Comparison of ENCODE assay signal across 7 cellular contexts in genomic region chr1:153750026-153750995, GRCh38. TPM values are rescaled to one million over a fixed set of nuclear protein-coding genes. Genes with fewer than 3 reads are reported as not detected.
DNase-seq lines count a peak whose midpoint lies in the region; ATAC-seq and TF ChIP-seq lines count a peak whose summit lies in the region.

No MANE protein-coding gene starts in this region.

- H3K9me3 ChIP-seq in lower lobe of right lung (no peaks in the 10 kb centered on the region), transverse colon (no peaks in the 10 kb centered on the region)

- H3K27ac ChIP-seq in lower lobe of right lung (peak overlapping the region; percentile 74), transverse colon (peak overlapping the region in 3 of 4 donors; percentile 15 to 50 (median 36))

- ATAC-seq in lower lobe of right lung: peak; percentile 85 to 87
- no peak for ATAC-seq in HG03139 (IDR thresholded peaks at IDR 0.05; ENCODE audit: unreplicated experiment)

- no peak for TF ChIP-seq EP300 in transverse colon (IDR thresholded peaks at IDR 0.05; ENCODE audit: low read depth)

- 39 to 51% methylated on average over 5 to 6 of the region's 6 CpGs for WGBS in transverse colon (ENCODE audit: low coverage in 1 of 2), 2 donors

- DNase-seq in OCI-M1 (lab: John Stamatoyannopoulos, UW) (peak; percentile 91), epithelial cell of proximal tubule (ENCODE audit: low read depth) (peak; percentile 92), lower lobe of right lung (no peak), transverse colon (no peak), SKM-1 (lab: John Stamatoyannopoulos, UW; ENCODE audit: unreplicated experiment) (no peak), NCI-H187 (lab: John Stamatoyannopoulos, UW) (no peak)

- no peak for TF ChIP-seq POLR2A in transverse colon (IDR thresholded peaks at IDR 0.05)

- in situ Hi-C loops in transverse colon (cut with MboI; ENCODE audit: low pct_ligation_motif_present in 1 of 4, low pct_unique_long_range_greater_than_20kb in 1 of 4, low sequenced_read_pairs in 3 of 4): no loop called here

- H3K4me3 ChIP-seq in epithelial cell of proximal tubule (ENCODE audit: low read depth, low read length): no peak overlapping the region
- H3K4me3 ChIP-seq in lower lobe of right lung: no peak overlapping the region
- H3K4me3 ChIP-seq in transverse colon: no peak overlapping the region

- TF ChIP-seq CTCF in epithelial cell of proximal tubule (conservative IDR thresholded peaks at IDR 0.05; ENCODE audit: low read depth, low read length) (peak; percentile 47), lower lobe of right lung (IDR thresholded peaks at IDR 0.05) (no peak), transverse colon (IDR thresholded peaks at IDR 0.05) (peak in 1 of 5 experiments; percentile 9)

- H3K27me3 ChIP-seq in lower lobe of right lung (ENCODE audit: low read depth): no peaks in the 10 kb centered on the region
- H3K27me3 ChIP-seq in transverse colon: no peaks in the 10 kb centered on the region

- H3K36me3 ChIP-seq in lower lobe of right lung (peaks cover 85% of the 10 kb centered on the region), transverse colon (peaks cover 0 to 28% (median 0%) of the 10 kb centered on the region in 4 donors)

- intact Hi-C loops in lower lobe of right lung (cut with DNase I) (no loop called here), transverse colon (cut with DNase I; ENCODE audit: low total_unique reads) (no loop called here)

- H3K4me1 ChIP-seq in lower lobe of right lung (peaks cover 43% of the 10 kb centered on the region), transverse colon (peaks cover 9 to 34% (median 15%) of the 10 kb centered on the region in 4 donors)

RNA-seq across cellular contexts. Expression of gene INTS3, which starts 22.5 kb away (rescaled TPM):
- total RNA-seq in epithelial cell of proximal tubule (23.2 and 30.3 TPM in 2 replicates), lower lobe of right lung (77.3 TPM), transverse colon (10 to 100 TPM; 26.1 to 35.6 (median 28.0) TPM)

RNA-seq across cellular contexts. Expression of gene SLC27A3, which starts 24.9 kb away (rescaled TPM):
- total RNA-seq in epithelial cell of proximal tubule: 5.1 and 6.5 TPM in 2 replicates
- total RNA-seq in lower lobe of right lung: 99.6 TPM
- 100 to 1,000 TPM in 1 of 4 donors, 10 to 100 TPM in 3; 15.2 to 159 (median 26.2) TPM for total RNA-seq in transverse colon

Comparison
In these comparisons a context has a peak if more than half of its experiments do, and no peak if none do; other contexts are left out.
1. DNase-seq: peak in OCI-M1 (single experiment) and epithelial cell of proximal tubule (single experiment); none in lower lobe of right lung (single experiment), transverse colon (single experiment), SKM-1 (single experiment) and NCI-H187 (0 of 2).